Comparison of ENCODE assay signal across 30 cellular contexts in genomic region chr6:15008269-15008668, GRCh38.
"Had no signal": no experiment of that assay in that cellular context is flagged by ENCODE, and none has a peak within 500 bp of the region (broad histone marks: within the 10 kb centered on the region; RNA-seq: fewer than 3 reads in every experiment).

No MANE protein-coding gene starts in this region.

- H3K27ac ChIP-seq: body of pancreas, epithelial cell of prostate, heart left ventricle, WERI-Rb-1 had no signal

- FAIRE-seq: colon, endometrium, endothelial cell of umbilical vein, frontal cortex had no signal

- ATAC-seq: activated CD4-positive, CD25-positive, alpha-beta regulatory T cell treated with anti-CD3 and anti-CD28 coated beads, Interleukin-2, amount 50 U/mL, for 24 hours; activated CD8-positive, alpha-beta T cell treated with anti-CD3 and anti-CD28 coated beads for 36 hours; activated T-cell treated with anti-CD3 and anti-CD28 coated beads, Interleukin-2, amount 50 U/mL, for 4 hours; body of pancreas; esophagus mucosa; heart left ventricle; T-helper 17 cell had no signal

- DNase-seq: activated B cell treated with CpG ODN at 0.5 μM for 24 hours; activated CD4-positive, alpha-beta T cell treated with anti-CD3 and anti-CD28 coated beads for 48 hours; activated CD4-positive, alpha-beta T cell treated with anti-CD3 and anti-CD28 coated beads, Interleukin-2, amount 50 U/mL, for 1 hour; activated CD4-positive, alpha-beta T cell treated with anti-CD3 and anti-CD28 coated beads, Interleukin-2, amount 50 U/mL, for 48 hours; activated CD8-positive, alpha-beta memory T cell treated with anti-CD3 and anti-CD28 coated beads for 24 hours; activated CD8-positive, alpha-beta T cell treated with anti-CD3 and anti-CD28 coated beads for 36 hours; activated effector memory CD4-positive, alpha-beta T cell treated with anti-CD3 and anti-CD28 coated beads, Interleukin-2, amount 50 U/mL, for 16 hours; activated naive CD4-positive, alpha-beta T cell treated with anti-CD3 and anti-CD28 coated beads, Interleukin-2, amount 10 ng/mL, durations not matched to agents 7 days and 5 days; activated T-cell treated with anti-CD3 and anti-CD28 coated beads, Interleukin-2, amount 50 U/mL, for 4 hours; amniotic stem cell; anterior cingulate cortex; body of pancreas; caudate nucleus; cortex of kidney; effector CD8-positive, alpha-beta T cell; foreskin fibroblast; heart left ventricle; T-helper 17 cell; T1000; WERI-Rb-1 had no signal

- H3K4me3 Mint-ChIP-seq: activated B cell treated with CpG ODN at 0.5 μM for 24 hours; activated CD8-positive, alpha-beta T cell treated with anti-CD3 and anti-CD28 coated beads for 36 hours; activated naive CD4-positive, alpha-beta T cell treated with anti-CD3 and anti-CD28 coated beads, Interleukin-2, amount 10 ng/mL, durations not matched to agents 7 days and 5 days; activated naive CD8-positive, alpha-beta T cell; activated T-cell treated with anti-CD3 and anti-CD28 coated beads, Interleukin-2, amount 50 U/mL, for 4 hours; T-helper 17 cell; T-helper 2 cell treated with Interferon-gamma antibody and Interleukin-4, amounts not matched to agents 5 μg/mL and 100 μg/mL, for 36 hours had no signal

- H3K36me3 Mint-ChIP-seq: activated naive CD4-positive, alpha-beta T cell treated with anti-CD3 and anti-CD28 coated beads, Interleukin-2, amount 10 ng/mL, durations not matched to agents 7 days and 5 days; activated naive CD8-positive, alpha-beta T cell had no signal

- H3K9me3 Mint-ChIP-seq: activated B cell treated with CpG ODN at 0.5 μM for 24 hours; activated CD8-positive, alpha-beta T cell treated with anti-CD3 and anti-CD28 coated beads for 36 hours; activated T-cell treated with anti-CD3 and anti-CD28 coated beads, Interleukin-2, amount 50 U/mL, for 4 hours; activated T-helper 2 cell treated with anti-CD3 and anti-CD28 coated beads, Interferon-gamma antibody, Interleukin-2, Interleukin-4, amounts not matched to agents 10 μg/mL and 5 μg/mL and 100 μg/mL, durations not matched to agents 14 hours and 24 hours and 36 hours had no signal

- H3K4me1 ChIP-seq: body of pancreas had no signal

- H3K36me3 ChIP-seq: heart left ventricle, WERI-Rb-1 had no signal

- H3K4me3 ChIP-seq: body of pancreas, heart left ventricle had no signal

- H3K9me3 ChIP-seq: body of pancreas had no signal

- H3K27me3 Mint-ChIP-seq: activated B cell treated with CpG ODN at 0.5 μM for 24 hours; activated naive CD4-positive, alpha-beta T cell treated with anti-CD3 and anti-CD28 coated beads, Interleukin-2, amount 10 ng/mL, durations not matched to agents 7 days and 5 days had no signal

- H3K4me1 Mint-ChIP-seq: activated naive CD4-positive, alpha-beta T cell treated with anti-CD3 and anti-CD28 coated beads, Interleukin-2, amount 10 ng/mL, durations not matched to agents 7 days and 5 days; T-helper 17 cell had no signal

- H3K27me3 ChIP-seq: body of pancreas, heart left ventricle had no signal

- H3K27ac Mint-ChIP-seq: activated B cell treated with CpG ODN at 0.5 μM for 24 hours; activated CD8-positive, alpha-beta T cell treated with anti-CD3 and anti-CD28 coated beads for 36 hours; activated naive CD4-positive, alpha-beta T cell treated with anti-CD3 and anti-CD28 coated beads, Interleukin-2, amount 10 ng/mL, durations not matched to agents 7 days and 5 days; activated naive CD8-positive, alpha-beta T cell; activated T-helper 2 cell treated with anti-CD3 and anti-CD28 coated beads, Interferon-gamma antibody, Interleukin-2, Interleukin-4, amounts not matched to agents 10 μg/mL and 5 μg/mL and 100 μg/mL, durations not matched to agents 14 hours and 24 hours and 36 hours; T-helper 17 cell; T-helper 2 cell treated with Interferon-gamma antibody and Interleukin-4, amounts not matched to agents 5 μg/mL and 100 μg/mL, for 36 hours had no signal
